ENCODE assay signal across 1 cellular context in genomic region chrX:39613997-39614679, GRCh38.
TF ChIP-seq lines count a peak whose summit lies in the region.

No MANE protein-coding gene starts in this region.

TF ChIP-seq in HEK293, 187 proteins besides CTCF, POLR2A, EP300 and RAD21 (continued from another document):
- TF ChIP-seq, protein P1, sequence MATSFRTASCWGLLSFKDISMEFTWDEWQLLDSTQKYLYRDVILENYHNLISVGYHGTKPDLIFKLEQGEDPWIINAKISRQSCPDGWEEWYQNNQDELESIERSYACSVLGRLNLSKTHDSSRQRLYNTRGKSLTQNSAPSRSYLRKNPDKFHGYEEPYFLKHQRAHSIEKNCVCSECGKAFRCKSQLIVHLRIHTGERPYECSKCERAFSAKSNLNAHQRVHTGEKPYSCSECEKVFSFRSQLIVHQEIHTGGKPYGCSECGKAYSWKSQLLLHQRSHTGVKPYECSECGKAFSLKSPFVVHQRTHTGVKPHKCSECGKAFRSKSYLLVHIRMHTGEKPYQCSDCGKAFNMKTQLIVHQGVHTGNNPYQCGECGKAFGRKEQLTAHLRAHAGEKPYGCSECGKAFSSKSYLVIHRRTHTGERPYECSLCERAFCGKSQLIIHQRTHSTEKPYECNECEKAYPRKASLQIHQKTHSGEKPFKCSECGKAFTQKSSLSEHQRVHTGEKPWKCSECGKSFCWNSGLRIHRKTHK (tag by site-specific recombination; IDR thresholded peaks at IDR 0.05) = no peak
- TF ChIP-seq KLF7 (tag by site-specific recombination; IDR thresholded peaks at IDR 0.05; ENCODE audit: borderline replicate concordance) (no peak), ZBTB21 (tag by site-specific recombination; IDR thresholded peaks at IDR 0.05) (no peak), ZNF623 (tag by site-specific recombination; IDR thresholded peaks at IDR 0.05) (no peak), KLF9 (tag by site-specific recombination; IDR thresholded peaks at IDR 0.05; ENCODE audit: low read depth) (no peak), ZEB2 (tag by site-specific recombination; IDR thresholded peaks at IDR 0.05) (no peak), ZNF280D (tag by site-specific recombination; IDR thresholded peaks at IDR 0.05) (no peak), ZNF341 (tag by site-specific recombination; IDR thresholded peaks at IDR 0.05; ENCODE audit: low read depth) (peak; percentile 30; the same call in 1 of the 2 replicates), ZNF302 (tag by site-specific recombination; IDR thresholded peaks at IDR 0.05; ENCODE audit: low read depth) (no peak), ZNF169 (tag by site-specific recombination; IDR thresholded peaks at IDR 0.05) (no peak), ZNF600 (tag by site-specific recombination; IDR thresholded peaks at IDR 0.05) (no peak), ZNF214 (tag by site-specific recombination; IDR thresholded peaks at IDR 0.05; ENCODE audit: borderline replicate concordance) (no peak), ZNF76 (tag by site-specific recombination; IDR thresholded peaks at IDR 0.05; ENCODE audit: borderline replicate concordance, low read depth) (no peak), GFI1B (tag by site-specific recombination; IDR thresholded peaks at IDR 0.05) (no peak), ZNF394 (tag by site-specific recombination; IDR thresholded peaks at IDR 0.05; ENCODE audit: borderline replicate concordance) (no peak), KLF10 (tag by site-specific recombination; IDR thresholded peaks at IDR 0.05) (no peak), ZNF18 (tag by site-specific recombination; IDR thresholded peaks at IDR 0.05) (no peak), ZNF548 (tag by site-specific recombination; IDR thresholded peaks at IDR 0.05) (no peak), ZNF510 (tag by site-specific recombination; IDR thresholded peaks at IDR 0.05; ENCODE audit: insufficient replicate concordance) (no peak), ZNF426 (tag by site-specific recombination; IDR thresholded peaks at IDR 0.05) (no peak), EGR2 (tag by site-specific recombination; IDR thresholded peaks at IDR 0.05; ENCODE audit: low read depth) (peak; percentile 96), GLIS1 (tag by site-specific recombination; IDR thresholded peaks at IDR 0.05) (peak; percentile 41), ZBTB1 (tag by site-specific recombination; IDR thresholded peaks at IDR 0.05) (no peak)
- TF ChIP-seq, protein P2, sequence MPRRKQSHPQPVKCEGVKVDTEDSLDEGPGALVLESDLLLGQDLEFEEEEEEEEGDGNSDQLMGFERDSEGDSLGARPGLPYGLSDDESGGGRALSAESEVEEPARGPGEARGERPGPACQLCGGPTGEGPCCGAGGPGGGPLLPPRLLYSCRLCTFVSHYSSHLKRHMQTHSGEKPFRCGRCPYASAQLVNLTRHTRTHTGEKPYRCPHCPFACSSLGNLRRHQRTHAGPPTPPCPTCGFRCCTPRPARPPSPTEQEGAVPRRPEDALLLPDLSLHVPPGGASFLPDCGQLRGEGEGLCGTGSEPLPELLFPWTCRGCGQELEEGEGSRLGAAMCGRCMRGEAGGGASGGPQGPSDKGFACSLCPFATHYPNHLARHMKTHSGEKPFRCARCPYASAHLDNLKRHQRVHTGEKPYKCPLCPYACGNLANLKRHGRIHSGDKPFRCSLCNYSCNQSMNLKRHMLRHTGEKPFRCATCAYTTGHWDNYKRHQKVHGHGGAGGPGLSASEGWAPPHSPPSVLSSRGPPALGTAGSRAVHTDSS (tag by site-specific recombination; IDR thresholded peaks at IDR 0.05) = no peak
